In genomic region chr20:37095108-37095608, GRCh38 we compare ENCODE assay signal across 8 cellular contexts. TPM values are rescaled to one million over a fixed set of nuclear protein-coding genes. Genes with fewer than 3 reads are reported as not detected.
DNase-seq lines count a peak whose midpoint lies in the region; ATAC-seq and TF ChIP-seq lines count a peak whose summit lies in the region.

No MANE protein-coding gene starts in this region.

- no peaks in the 10 kb centered on the region for H3K4me1 ChIP-seq in aorta (ENCODE audit: control insufficient read depth in 1 of 2, insufficient read depth in 2 of 2, low read length in 2 of 2)

- peak; percentile 6 for TF ChIP-seq POLR2A in erythroblast (IDR thresholded peaks at IDR 0.05; ENCODE audit: low read length)

- H3K36me3 Mint-ChIP-seq in activated CD4-positive, alpha-beta T cell treated with anti-CD3 and anti-CD28 coated beads, Interleukin-2, amount 10 ng/mL, durations not matched to agents 24 days and 14 days (ENCODE audit: low read depth) = peaks cover 36% of the 10 kb centered on the region
- peaks cover 12% of the 10 kb centered on the region for H3K36me3 Mint-ChIP-seq in natural killer cell treated with Interleukin-12 subunit alpha and Interleukin-12 subunit beta and Interleukin-15 and Interleukin-18, amount 100 ng/mL, for 72 hours

- H3K27me3 ChIP-seq in aorta (ENCODE audit: control insufficient read depth in 1 of 2, insufficient read depth in 2 of 2, low read length in 1 of 2) = no peaks in the 10 kb centered on the region

- H3K27ac Mint-ChIP-seq in activated CD4-positive, alpha-beta T cell treated with anti-CD3 and anti-CD28 coated beads, Interleukin-2, amount 10 ng/mL, durations not matched to agents 24 days and 14 days = peak overlapping the region; percentile 99
- H3K27ac Mint-ChIP-seq in natural killer cell treated with Interleukin-12 subunit alpha and Interleukin-12 subunit beta and Interleukin-15 and Interleukin-18, amount 100 ng/mL, for 72 hours = peak overlapping the region; percentile 99 to 100

- no peaks in the 10 kb centered on the region for H3K9me3 ChIP-seq in aorta (ENCODE audit: control insufficient read depth, low read length)

- H3K27ac ChIP-seq in aorta (ENCODE audit: low read depth in 1 of 2, low read length in 2 of 2) = no peak overlapping the region

- peak; percentile 48 for DNase-seq in D341Med (ENCODE audit: low spot score)
- peak; percentile 18 for DNase-seq in LHCN-M2 (ENCODE audit: low read depth)
- peak; percentile 87 for DNase-seq in activated CD4-positive, alpha-beta T cell treated with anti-CD3 and anti-CD28 coated beads, Interleukin-2, amount 10 ng/mL, durations not matched to agents 24 days and 14 days
- DNase-seq in erythroblast (lab: John Stamatoyannopoulos, UW) = peak; percentile 72 to 73
- no peak for DNase-seq in natural killer cell treated with Interleukin-12 subunit alpha and Interleukin-12 subunit beta and Interleukin-15 and Interleukin-18, amount 100 ng/mL, for 72 hours (ENCODE audit: low spot score)
- no peak for DNase-seq in aorta

- no peaks in the 10 kb centered on the region for H3K36me3 ChIP-seq in aorta (ENCODE audit: control insufficient read depth in 1 of 2, insufficient read depth in 2 of 2, low read length in 1 of 2)

- intact Hi-C loops in activated CD4-positive, alpha-beta T cell treated with anti-CD3 and anti-CD28 coated beads, Interleukin-2, amount 10 ng/mL, durations not matched to agents 24 days and 14 days (cut with micrococcal nuclease) = loop anchor here (1.0 to 5.0 kb wide), 3 partner anchors 14 to 432 kb away; partner anchors contain the start of gene BLCAP
- intact Hi-C loops in aorta (cut with DNase I) = no loop called here

- ATAC-seq in GM21390 (IDR thresholded peaks at IDR 0.05; ENCODE audit: unreplicated experiment) = peak; percentile 15
- peak in 1 of 2 donors; percentile 58 for ATAC-seq in natural killer cell treated with Interleukin-12 subunit alpha and Interleukin-12 subunit beta and Interleukin-15 and Interleukin-18, amount 100 ng/mL, for 72 hours
- ATAC-seq in aorta (ENCODE audit: low FRiP score) = no peak
- no peak for ATAC-seq in HG03520 (IDR thresholded peaks at IDR 0.05; ENCODE audit: unreplicated experiment)

- H3K4me3 Mint-ChIP-seq in activated CD4-positive, alpha-beta T cell treated with anti-CD3 and anti-CD28 coated beads, Interleukin-2, amount 10 ng/mL, durations not matched to agents 24 days and 14 days = peak overlapping the region; percentile 97
- peak overlapping the region; percentile 100 for H3K4me3 Mint-ChIP-seq in natural killer cell treated with Interleukin-12 subunit alpha and Interleukin-12 subunit beta and Interleukin-15 and Interleukin-18, amount 100 ng/mL, for 72 hours

- H3K9me3 Mint-ChIP-seq in activated CD4-positive, alpha-beta T cell treated with anti-CD3 and anti-CD28 coated beads, Interleukin-2, amount 10 ng/mL, durations not matched to agents 24 days and 14 days = no peaks in the 10 kb centered on the region
- H3K9me3 Mint-ChIP-seq in natural killer cell treated with Interleukin-12 subunit alpha and Interleukin-12 subunit beta and Interleukin-15 and Interleukin-18, amount 100 ng/mL, for 72 hours = no peaks in the 10 kb centered on the region

- H3K4me1 Mint-ChIP-seq in activated CD4-positive, alpha-beta T cell treated with anti-CD3 and anti-CD28 coated beads, Interleukin-2, amount 10 ng/mL, durations not matched to agents 24 days and 14 days = peaks cover 32% of the 10 kb centered on the region
- peaks cover 24 to 35% of the 10 kb centered on the region in 2 donors for H3K4me1 Mint-ChIP-seq in natural killer cell treated with Interleukin-12 subunit alpha and Interleukin-12 subunit beta and Interleukin-15 and Interleukin-18, amount 100 ng/mL, for 72 hours (ENCODE audit: low read depth in 2 of 2)

- WGBS in aorta, 2 donors = 2 to 4% methylated on average over 19 of the region's 19 CpGs

- H3K4me3 ChIP-seq in aorta (ENCODE audit: low read length in 2 of 2) = peak overlapping the region; percentile 12 to 52

- peaks cover under 1% of the 10 kb centered on the region for H3K27me3 Mint-ChIP-seq in activated CD4-positive, alpha-beta T cell treated with anti-CD3 and anti-CD28 coated beads, Interleukin-2, amount 10 ng/mL, durations not matched to agents 24 days and 14 days
- H3K27me3 Mint-ChIP-seq in natural killer cell treated with Interleukin-12 subunit alpha and Interleukin-12 subunit beta and Interleukin-15 and Interleukin-18, amount 100 ng/mL, for 72 hours = no peaks in the 10 kb centered on the region

RNA-seq across cellular contexts. Expression of gene RBL1, which starts 0.6 kb away (rescaled TPM):
- total RNA-seq in LHCN-M2 (2014; rRNA removed) (18.1 and 18.4 TPM in 2 replicates), aorta (1 to 10 TPM; 5.6 to 8.9 TPM)
- 2.7 TPM for polyA plus RNA-seq in LHCN-M2 (2012)
- 50.9 and 52.7 TPM in 2 replicates for total RNA-seq in activated CD4-positive, alpha-beta T cell treated with anti-CD3 and anti-CD28 coated beads, Interleukin-2, amount 10 ng/mL, durations not matched to agents 24 days and 14 days
- 10 to 100 TPM; 35.6 to 58.3 TPM for total RNA-seq in natural killer cell treated with Interleukin-12 subunit alpha and Interleukin-12 subunit beta and Interleukin-15 and Interleukin-18, amount 100 ng/mL, for 72 hours
- 1 to 10 TPM in 1 of 2 donors, under 1 TPM in 1; 0.38 to 1.8 TPM for polyA plus RNA-seq in aorta

Comparison
In these comparisons a context has a peak if more than half of its experiments do, and no peak if none do; other contexts are left out.
1. DNase-seq: peak in D341Med (single experiment), LHCN-M2 (single experiment), activated CD4-positive, alpha-beta T cell treated with anti-CD3 and anti-CD28 coated beads, Interleukin-2, amount 10 ng/mL, durations not matched to agents 24 days and 14 days (single experiment) and erythroblast (2 of 2); none in natural killer cell treated with Interleukin-12 subunit alpha and Interleukin-12 subunit beta and Interleukin-15 and Interleukin-18, amount 100 ng/mL, for 72 hours (single experiment) and aorta (0 of 2).